ENCODE assay signal across 8 cellular contexts in the genomic region with DNA sequence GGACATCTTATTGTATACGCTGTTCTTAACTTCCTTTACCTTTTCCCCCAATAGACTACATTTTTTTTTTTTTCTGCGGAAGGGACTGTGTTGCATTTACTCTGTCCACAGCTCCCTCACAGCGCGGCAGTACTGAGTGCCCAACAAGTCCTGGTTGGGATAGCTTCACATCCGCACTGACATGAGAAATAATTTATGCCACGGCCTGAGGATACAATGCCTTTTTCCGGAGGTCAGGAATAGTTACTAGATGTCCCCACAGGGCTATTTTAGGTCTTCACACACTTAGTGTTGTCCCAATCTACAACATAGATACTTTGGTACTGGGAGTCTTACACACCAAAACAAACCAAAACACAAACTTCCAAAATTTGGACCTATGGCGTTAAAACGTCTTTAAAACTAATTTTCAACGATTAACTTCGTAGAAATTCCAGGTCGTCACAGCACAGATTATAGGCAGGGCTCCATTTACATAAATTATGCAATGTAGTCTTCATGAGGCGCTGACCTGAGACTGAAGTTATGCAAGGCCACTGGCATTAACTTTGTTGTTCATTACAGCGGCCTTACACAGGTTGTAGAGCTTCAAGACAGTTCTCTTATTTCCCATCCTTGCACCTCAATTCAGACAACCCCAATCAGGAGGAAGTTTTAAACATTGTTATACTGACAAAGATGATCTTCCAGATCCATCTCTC. TPM values are rescaled to one million over a fixed set of nuclear protein-coding genes. Genes with fewer than 3 reads are reported as not detected.
DNase-seq lines count a peak whose midpoint lies in the region; ATAC-seq and TF ChIP-seq lines count a peak whose summit lies in the region.

No MANE protein-coding gene starts in this region.

- peak overlapping the region; percentile 80 for H3K4me2 ChIP-seq in OCI-LY7 (ENCODE audit: low read length)

- CTCF ChIA-PET in OCI-LY7 (lab: Charles Lee; ENCODE audit: unreplicated experiment), result interaction anchor here (0.5 kb wide), 1 partner anchor 525 kb away, joined by 3 read pairs; no protein-coding TSS in a partner anchor

- POLR2A ChIA-PET in OCI-LY7 (lab: Charles Lee), result interaction anchor here (0.5 to 1.2 kb wide), 7 partner anchors 11 to 621 kb away, joined by 3 read pairs; no protein-coding TSS in a partner anchor

- ATAC-seq in GM21360 (IDR thresholded peaks at IDR 0.05; ENCODE audit: unreplicated experiment), result no peak

- peaks cover 17% of the 10 kb centered on the region for H3K36me3 ChIP-seq in H7 (replicated peaks; ENCODE audit: control insufficient read depth, insufficient read depth, low read length)
- H3K36me3 ChIP-seq in OCI-LY7 (ENCODE audit: insufficient read depth, low read length), result peaks cover 25% of the 10 kb centered on the region
- H3K36me3 ChIP-seq in duodenal mucosa (ENCODE audit: control insufficient read depth in 1 of 2, insufficient read depth in 2 of 2, low read length in 2 of 2), result peaks cover 12 to 16% of the 10 kb centered on the region in 2 donors

- TF ChIP-seq CTCF in C4-2B (conservative IDR thresholded peaks at IDR 0.05) (no peak), OCI-LY7 (conservative IDR thresholded peaks at IDR 0.05; ENCODE audit: low read length) (no peak)

- H3K9me3 ChIP-seq in OCI-LY7 (ENCODE audit: low read length) (no peaks in the 10 kb centered on the region), duodenal mucosa (ENCODE audit: control insufficient read depth in 1 of 2, low read length in 2 of 2) (no peaks in the 10 kb centered on the region)

- intact Hi-C loops in OCI-LY7 (cut with micrococcal nuclease; ENCODE audit: unreplicated experiment), result loop anchor here (2.0 to 5.0 kb wide), 2 partner anchors 193 to 223 kb away; partner anchors contain the start of genes CSNK1G1 and TRIP4

- H3K79me2 ChIP-seq in OCI-LY7 (ENCODE audit: insufficient read depth, low read depth, low read length), result peaks cover 27% of the 10 kb centered on the region

- BruUV-seq in OCI-LY7 (replicated peaks; lab: Mats Ljungman, UMichigan), result TSS peak; percentile 72

- H3K4me1 ChIP-seq in OCI-LY7 (ENCODE audit: insufficient read depth, low read length, poor library complexity, severe bottlenecking) (peaks cover 27% of the 10 kb centered on the region), duodenal mucosa (ENCODE audit: control insufficient read depth in 1 of 2, insufficient read depth in 2 of 2, low read length in 2 of 2) (peaks cover 7 to 43% of the 10 kb centered on the region in 2 donors)

- H3K27me3 ChIP-seq in H7 (ENCODE audit: control insufficient read depth, insufficient read depth, low read length) (no peaks in the 10 kb centered on the region), duodenal mucosa (ENCODE audit: control insufficient read depth in 1 of 2, insufficient read depth in 2 of 2, low read length in 2 of 2) (no peaks in the 10 kb centered on the region)

- H2AFZ ChIP-seq in OCI-LY7 (ENCODE audit: low read length), result peak overlapping the region; percentile 79

- H3K9ac ChIP-seq in duodenal mucosa (ENCODE audit: low read depth in 1 of 2, low read length in 2 of 2), result peak overlapping the region; percentile 63 to 83

- no peaks in the 10 kb centered on the region for H3K9me2 ChIP-seq in OCI-LY7 (ENCODE audit: insufficient read depth, low read length)

- H3K4me3 ChIP-seq in H7 (ENCODE audit: insufficient read depth, low read depth, low read length) (peak overlapping the region; percentile 32), OCI-LY7 (ENCODE audit: low read depth, low read length, poor library complexity, severe bottlenecking) (peak overlapping the region; percentile 65), duodenal mucosa (ENCODE audit: low read depth in 1 of 2, low read length in 2 of 2) (peak overlapping the region; percentile 66 to 75)

- H3K27ac ChIP-seq in C4-2B (peak overlapping the region; percentile 88), OCI-LY7 (ENCODE audit: low read depth, low read length, poor library complexity, severe bottlenecking) (peak overlapping the region; percentile 65), duodenal mucosa (ENCODE audit: low read depth, low read length) (peak overlapping the region; percentile 59)

- DNase-seq in H7 (peak; percentile 36), OCI-LY7 (ENCODE audit: low spot score) (no peak), myocyte (ENCODE audit: low read depth) (peak; percentile 41), NCI-H1105 (lab: John Stamatoyannopoulos, UW) (no peak)
- DNase-seq in stimulated activated CD4-positive, alpha-beta T cell treated with anti-CD3 and anti-CD28 coated beads, Interleukin-1b, Interleukin-23, amount 100 ng/mL, for 48 hours, result no peak

- H4K20me1 ChIP-seq in OCI-LY7 (ENCODE audit: insufficient read depth, low read length), result no peaks in the 10 kb centered on the region

RNA-seq across cellular contexts. Expression of gene PPIB, which starts 1.0 kb away (rescaled TPM):
- 293 and 356 TPM in 2 replicates for total RNA-seq in H7 (2014; rRNA removed; shearing (Covaris generic))
- total RNA-seq in OCI-LY7 (2014; rRNA removed; shearing (Covaris generic)), result 243 and 263 TPM in 2 replicates
- total RNA-seq in OCI-LY7 (2022), result 248 and 307 TPM in 2 replicates
- total RNA-seq in myocyte, result 215 and 241 TPM in 2 replicates
- 814 TPM for polyA plus RNA-seq in myocyte (2012)

RNA-seq across cellular contexts. Expression of gene SNX22, which starts 12.3 kb away (rescaled TPM):
- total RNA-seq in H7 (2014; rRNA removed; shearing (Covaris generic)), result 1.7 and 2.1 TPM in 2 replicates
- 63.1 and 65.7 TPM in 2 replicates for total RNA-seq in OCI-LY7 (2014; rRNA removed; shearing (Covaris generic))
- total RNA-seq in OCI-LY7 (2022) (61.6 and 68.8 TPM in 2 replicates), myocyte (0.16 TPM in 1 of 2 replicates, not detected in the other)
- 2.0 TPM for polyA plus RNA-seq in myocyte (2012)

Comparison
In these comparisons a context has a peak if more than half of its experiments do, and no peak if none do; other contexts are left out.
1. DNase-seq: peak in H7 (single experiment) and myocyte (single experiment); none in OCI-LY7 (single experiment), NCI-H1105 (single experiment) and stimulated activated CD4-positive, alpha-beta T cell treated with anti-CD3 and anti-CD28 coated beads, Interleukin-1b, Interleukin-23, amount 100 ng/mL, for 48 hours (single experiment).
2. RNA of gene SNX22, which starts 12.3 kb away (total RNA-seq): 61.6 to 68.8 TPM in OCI-LY7; 1.7 to 2.1 TPM in H7 and 0.16 TPM in myocyte; every median in the first group is over 10 times any median in the second.
3. Peak in every context shown above with its lines, with median percentiles within 50 percentile points of each other: H3K27ac ChIP-seq and H3K4me3 ChIP-seq.